ENCODE assay signal across 8 cellular contexts in genomic region chr3:46935168-46935858, GRCh38. TPM values are rescaled to one million over a fixed set of nuclear protein-coding genes. Genes with fewer than 3 reads are reported as not detected.
A peak's percentile ranks its signal among the peaks of the same experiment; 100 is the strongest.
DNase-seq lines count a peak whose midpoint lies in the region; ATAC-seq, FAIRE-seq and TF ChIP-seq lines count a peak whose summit lies in the region.

No MANE protein-coding gene starts in this region.

- ATAC-seq in gastrocnemius medialis, result peak; percentile 92 to 94
- no peak for ATAC-seq in HG03521 (IDR thresholded peaks at IDR 0.05; ENCODE audit: unreplicated experiment)
- no peak for ATAC-seq in GM21529 (IDR thresholded peaks at IDR 0.05; ENCODE audit: unreplicated experiment)

- H4K20me1 ChIP-seq in hepatocyte (ENCODE audit: insufficient read depth, poor library complexity, severe bottlenecking), result peaks cover 8% of the 10 kb centered on the region

- peak; percentile 14 to 41 for TF ChIP-seq POLR2A in gastrocnemius medialis (IDR thresholded peaks at IDR 0.05)

- FAIRE-seq in HTR-8/SVneo (lab: Jason Lieb, UNC), result peak; percentile 75

- intact Hi-C loops in gastrocnemius medialis (cut with DNase I; ENCODE audit: low total_unique reads), result loop anchor here (1.0 to 10.0 kb wide), 4 partner anchors 9 to 371 kb away; partner anchors contain the start of genes LRRC2, NBEAL2 and SETD2

- peaks cover 85% of the 10 kb centered on the region for H3K79me2 ChIP-seq in hepatocyte

- H3K27me3 ChIP-seq in hepatocyte (no peaks in the 10 kb centered on the region), gastrocnemius medialis (no peaks in the 10 kb centered on the region)

- in situ Hi-C loops in ACHN (cut with HindIII; ENCODE audit: low pct_ligation_motif_present, low pct_unique_long_range_greater_than_20kb, low sequenced_read_pairs) (no loop called here), gastrocnemius medialis (cut with MboI; ENCODE audit: low sequenced_read_pairs in 4 of 4) (no loop called here)

- H3K27ac ChIP-seq in hepatocyte (peak overlapping the region; percentile 87), gastrocnemius medialis (peak overlapping the region; percentile 90 to 96 (median 92))

- H3K4me2 ChIP-seq in hepatocyte, result peak overlapping the region; percentile 20

- H3K4me3 ChIP-seq in hepatocyte, result no peak overlapping the region
- H3K4me3 ChIP-seq in gastrocnemius medialis, result no peak overlapping the region

- H3K4me1 ChIP-seq in hepatocyte (ENCODE audit: insufficient read depth) (peaks cover 89% of the 10 kb centered on the region), gastrocnemius medialis (peaks cover 89 to 90% of the 10 kb centered on the region in 2 donors)

- peak; percentile 62 for TF ChIP-seq CTCF in hepatocyte (IDR thresholded peaks at IDR 0.05; ENCODE audit: poor library complexity)
- peak; percentile 63 to 88 (median 69) for TF ChIP-seq CTCF in gastrocnemius medialis (IDR thresholded peaks at IDR 0.05 in 4 of 5, conservative IDR thresholded peaks at IDR 0.05 in 1 of 5)

- H3K9me2 ChIP-seq in hepatocyte (replicated peaks; ENCODE audit: insufficient read depth), result no peaks in the 10 kb centered on the region

- peak; percentile 95 for DNase-seq in ACHN
- peak; percentile 97 for DNase-seq in HTR-8/SVneo (ENCODE audit: insufficient read length, low spot score)
- DNase-seq in amniotic stem cell (lab: John Stamatoyannopoulos, UW), result peak; percentile 96
- peak; percentile 95 for DNase-seq in hepatocyte (ENCODE audit: low spot score)
- peak; percentile 94 to 99 for DNase-seq in gastrocnemius medialis
- DNase-seq in NCI-H524 (lab: John Stamatoyannopoulos, UW), result no peak

- 60% methylated on average over 7 of the region's 7 CpGs for WGBS in hepatocyte (ENCODE audit: low lambda C conversion rate, missing lambda C conversion rate)

- H2AFZ ChIP-seq in hepatocyte, result no peak overlapping the region

- H3K36me3 ChIP-seq in hepatocyte (replicated peaks; ENCODE audit: insufficient read depth, low read depth), result no peaks in the 10 kb centered on the region
- H3K36me3 ChIP-seq in gastrocnemius medialis, result peaks cover 0 to 4% of the 10 kb centered on the region in 2 donors

- no peaks in the 10 kb centered on the region for H3K9me3 ChIP-seq in hepatocyte (ENCODE audit: low read depth)
- H3K9me3 ChIP-seq in gastrocnemius medialis, result no peaks in the 10 kb centered on the region

RNA-seq across cellular contexts. Expression of gene CCDC12, which starts 41.2 kb away (rescaled TPM):
- total RNA-seq in hepatocyte, result 41.1 and 47.5 TPM in 2 replicates
- polyA plus RNA-seq in hepatocyte, result 78.4 and 107 TPM in 2 replicates
- total RNA-seq in gastrocnemius medialis, result 10 to 100 TPM; 24.6 to 32.0 (median 29.0) TPM

RNA-seq across cellular contexts. Expression of gene NBEAL2, which starts 44.2 kb away (rescaled TPM):
- total RNA-seq in hepatocyte (23.6 and 38.6 TPM in 2 replicates), gastrocnemius medialis (1 to 10 TPM; 4.1 to 8.7 (median 7.5) TPM)
- polyA plus RNA-seq in hepatocyte, result 42.2 and 58.5 TPM in 2 replicates

RNA-seq across cellular contexts. Expression of gene PTH1R, which starts 57.8 kb away (rescaled TPM):
- total RNA-seq in hepatocyte, result 13.9 and 14.5 TPM in 2 replicates
- 29.4 and 31.0 TPM in 2 replicates for polyA plus RNA-seq in hepatocyte
- 1 to 10 TPM; 2.3 to 7.9 (median 7.3) TPM for total RNA-seq in gastrocnemius medialis

Comparison
In these comparisons a context has a peak if more than half of its experiments do, and no peak if none do; other contexts are left out.
1. DNase-seq: peak in ACHN (single experiment), HTR-8/SVneo (single experiment), amniotic stem cell (single experiment), hepatocyte (single experiment) and gastrocnemius medialis (2 of 2); none in NCI-H524 (0 of 2).
2. ATAC-seq: peak in gastrocnemius medialis (2 of 2); none in HG03521 (single experiment) and GM21529 (single experiment).